ENCODE assay signal across 1 cellular context in the genomic region with DNA sequence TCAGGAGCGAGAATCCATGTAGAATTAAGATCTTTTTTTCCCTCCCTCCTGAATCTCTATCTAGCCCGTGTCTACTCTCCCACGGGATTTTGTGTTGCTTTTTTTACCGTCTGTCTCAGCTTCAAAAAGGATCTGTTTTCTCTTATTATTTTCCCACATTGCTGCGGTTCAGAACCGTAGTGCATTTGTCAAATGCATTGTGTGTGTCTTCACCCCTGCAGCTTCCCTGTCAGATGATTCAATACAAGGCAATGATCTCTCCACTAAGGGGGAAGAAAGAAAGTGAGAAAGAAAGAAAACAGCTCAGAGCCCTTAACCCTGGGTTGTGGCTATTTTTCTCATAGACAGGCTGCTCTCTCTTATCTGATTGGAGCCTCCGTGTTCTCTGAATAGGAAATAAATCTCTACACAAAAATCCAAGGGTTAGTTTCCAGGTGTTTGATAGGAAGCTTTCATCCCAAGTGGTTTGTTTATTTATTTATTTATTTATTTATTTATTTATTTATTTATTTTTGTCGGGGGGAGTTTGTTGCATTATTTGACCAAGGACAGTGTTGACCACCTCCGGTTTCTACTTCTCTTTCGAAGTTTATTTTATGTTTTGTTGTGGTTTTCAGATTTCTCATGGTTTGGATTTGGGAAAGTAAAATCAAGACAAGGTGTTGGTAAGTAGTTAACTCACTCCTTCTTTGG.
TF ChIP-seq lines count a peak whose summit lies in the region.

No MANE protein-coding gene starts in this region.

TF ChIP-seq in HEK293, 187 proteins besides CTCF, POLR2A, EP300 and RAD21 (continued from another document):
- TF ChIP-seq, protein P1, sequence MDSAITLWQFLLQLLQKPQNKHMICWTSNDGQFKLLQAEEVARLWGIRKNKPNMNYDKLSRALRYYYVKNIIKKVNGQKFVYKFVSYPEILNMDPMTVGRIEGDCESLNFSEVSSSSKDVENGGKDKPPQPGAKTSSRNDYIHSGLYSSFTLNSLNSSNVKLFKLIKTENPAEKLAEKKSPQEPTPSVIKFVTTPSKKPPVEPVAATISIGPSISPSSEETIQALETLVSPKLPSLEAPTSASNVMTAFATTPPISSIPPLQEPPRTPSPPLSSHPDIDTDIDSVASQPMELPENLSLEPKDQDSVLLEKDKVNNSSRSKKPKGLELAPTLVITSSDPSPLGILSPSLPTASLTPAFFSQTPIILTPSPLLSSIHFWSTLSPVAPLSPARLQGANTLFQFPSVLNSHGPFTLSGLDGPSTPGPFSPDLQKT (IDR thresholded peaks at IDR 0.05; ENCODE audit: borderline replicate concordance, low read depth, low read length): no peak
- no peak for TF ChIP-seq TSHZ1 (tag by site-specific recombination; IDR thresholded peaks at IDR 0.05; ENCODE audit: borderline replicate concordance)
- no peak for TF ChIP-seq ZBTB49 (tag by site-specific recombination; IDR thresholded peaks at IDR 0.05; ENCODE audit: low read depth)
- no peak for TF ChIP-seq ZNF585B (tag by site-specific recombination; IDR thresholded peaks at IDR 0.05)
- no peak for TF ChIP-seq ZNF792 (tag by site-specific recombination; IDR thresholded peaks at IDR 0.05)
- no peak for TF ChIP-seq ZNF560 (tag by site-specific recombination; IDR thresholded peaks at IDR 0.05; ENCODE audit: borderline replicate concordance)
- no peak for TF ChIP-seq REPIN1 (tag by site-specific recombination; IDR thresholded peaks at IDR 0.05; ENCODE audit: low read depth)
- TF ChIP-seq ZNF362 (tag by site-specific recombination; IDR thresholded peaks at IDR 0.05): no peak
- no peak for TF ChIP-seq INSM2 (tag by site-specific recombination; IDR thresholded peaks at IDR 0.05)
- TF ChIP-seq ZBTB17 (tag by site-specific recombination; IDR thresholded peaks at IDR 0.05): no peak
- no peak; the same call in 1 of the 2 replicates for TF ChIP-seq ZNF214 (tag by site-specific recombination; IDR thresholded peaks at IDR 0.05; ENCODE audit: borderline replicate concordance)
- TF ChIP-seq ZNF350 (tag by site-specific recombination; IDR thresholded peaks at IDR 0.05): no peak
- no peak for TF ChIP-seq WT1 (tag by site-specific recombination; IDR thresholded peaks at IDR 0.05)
- TF ChIP-seq ZNF660 (tag by site-specific recombination; IDR thresholded peaks at IDR 0.05): no peak
- TF ChIP-seq ZNF473 (tag by site-specific recombination; IDR thresholded peaks at IDR 0.05): no peak
